28 cellular contexts compared by ENCODE assay signal in the genomic region with DNA sequence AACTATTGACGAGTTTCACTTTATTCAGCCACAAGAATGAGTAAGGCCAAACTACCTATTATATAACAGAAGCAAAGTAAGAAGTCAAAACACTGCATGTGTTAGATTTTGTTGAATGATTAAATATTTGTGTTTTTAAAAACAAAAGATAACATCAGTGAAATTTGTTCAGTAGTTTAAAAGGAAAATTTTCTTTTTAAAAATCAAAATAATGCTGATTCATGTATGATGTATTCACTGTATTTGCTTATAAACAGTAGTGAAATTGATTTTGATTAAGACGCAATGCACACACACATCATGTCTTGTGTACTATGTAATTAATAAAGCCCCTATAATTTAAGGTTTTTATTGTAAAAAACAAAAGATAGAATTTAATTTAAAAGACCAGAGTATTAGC.
A peak's percentile ranks its signal among the peaks of the same experiment; 100 is the strongest.
DNase-seq lines count a peak whose midpoint lies in the region; ATAC-seq, FAIRE-seq and TF ChIP-seq lines count a peak whose summit lies in the region.
"Had no signal": no experiment of that assay in that cellular context is flagged by ENCODE, and none has a peak within 500 bp of the region (broad histone marks: within the 10 kb centered on the region; RNA-seq: fewer than 3 reads in every experiment).

No MANE protein-coding gene starts in this region.

- peaks cover 48% of the 10 kb centered on the region for H3K79me2 ChIP-seq in DOHH2 (ENCODE audit: control insufficient read depth, low read length)

- DNase-seq in SK-N-MC (ENCODE audit: low read depth, low spot score) (no peak), AG08396 (ENCODE audit: low spot score) (no peak), MCF 10A (ENCODE audit: unreplicated experiment) (no peak)
- DNase-seq in NK-92 treated with Interleukin-12 subunit alpha and Interleukin-12 subunit beta, amount 100 ng/mL, for 24 hours (lab: John Stamatoyannopoulos, UW): no peak
- DNase-seq: C1 segment of cervical spinal cord, DMS53, GDM1, GOT3, HFFc6, IMR-90, NCI-H1092, NCI-H1436, NCI-H187, NCI-H2081 treated with DMSO at 0.1 percent for 48 hours, NCI-H2171, NCI-H226, NCI-H510A, Peyer's patch, SIG-M5, SK-N-SH, SW 1271 had no signal

- H3K36me3 Mint-ChIP-seq in MCF 10A (ENCODE audit: insufficient read depth, unreplicated experiment): peaks cover 27% of the 10 kb centered on the region

- H3K9me3 ChIP-seq in DOHH2 (ENCODE audit: control insufficient read depth, insufficient read depth, low read length) (no peaks in the 10 kb centered on the region), SK-N-MC (ENCODE audit: low read depth, low read length) (no peaks in the 10 kb centered on the region)
- H3K9me3 ChIP-seq: HAP-1, Peyer's patch, SK-N-SH had no signal

- H3K4me2 ChIP-seq in DOHH2 (ENCODE audit: low read length): peak overlapping the region; percentile 38; the same call in 1 of the 2 replicates
- H3K4me2 ChIP-seq: KMS-11, SK-N-SH had no signal

- no peak for TF ChIP-seq CTCF in DOHH2 (IDR thresholded peaks at IDR 0.05; ENCODE audit: low read depth, low read length, poor library complexity, severe bottlenecking)
- no peak for TF ChIP-seq CTCF in MCF 10A (IDR thresholded peaks at IDR 0.05; ENCODE audit: unreplicated experiment)

- H4K20me1 ChIP-seq in DOHH2 (ENCODE audit: control insufficient read depth, insufficient read depth, low read depth, low read length): no peaks in the 10 kb centered on the region

- H3K27ac Mint-ChIP-seq in MCF 10A (ENCODE audit: low read depth, unreplicated experiment): no peak overlapping the region
- H3K27ac Mint-ChIP-seq: HFFc6; T-helper 1 cell treated with Interleukin-12 subunit alpha and Interleukin-12 subunit beta and Interleukin-4 antibody, amounts not matched to agents 30 μg/mL and 1 μg/mL, for 36 hours had no signal

- peaks cover 69% of the 10 kb centered on the region for H3K36me3 ChIP-seq in DOHH2 (ENCODE audit: control insufficient read depth, low read length)
- H3K36me3 ChIP-seq in SK-N-MC (ENCODE audit: insufficient read depth, low read length): peaks cover 13% of the 10 kb centered on the region
- H3K36me3 ChIP-seq: HAP-1 had no signal

- H3K27me3 Mint-ChIP-seq in MCF 10A (ENCODE audit: insufficient read depth, unreplicated experiment): no peaks in the 10 kb centered on the region

- H3K27me3 ChIP-seq in DOHH2 (ENCODE audit: control insufficient read depth, low read length): no peaks in the 10 kb centered on the region
- H3K27me3 ChIP-seq: Peyer's patch had no signal

- peak overlapping the region; percentile 3 for H3K9ac ChIP-seq in SK-N-MC (ENCODE audit: insufficient read length)
- H3K9ac ChIP-seq: KMS-11, SK-N-SH had no signal

- CTCF ChIA-PET in MCF 10A (lab: Yijun Ruan, JAX): interaction anchor here (0.9 to 1.0 kb wide), 2 partner anchors 12 to 16 kb away, joined by 3 to 4 read pairs; no protein-coding TSS in a partner anchor

- H3K27ac ChIP-seq in DOHH2 (ENCODE audit: low read depth, low read length): peak overlapping the region; percentile 53
- H3K27ac ChIP-seq in SK-N-MC: peak overlapping the region; percentile 57
- H3K27ac ChIP-seq: KMS-11, Peyer's patch had no signal

- H3K4me3 Mint-ChIP-seq in MCF 10A (ENCODE audit: unreplicated experiment): no peak overlapping the region
- H3K4me3 Mint-ChIP-seq: HFFc6; T-helper 1 cell treated with Interleukin-12 subunit alpha and Interleukin-12 subunit beta and Interleukin-4 antibody, amounts not matched to agents 30 μg/mL and 1 μg/mL, for 36 hours had no signal

- H3K4me3 ChIP-seq in DOHH2 (ENCODE audit: low read length) (0 out of 2 replicates have a peak overlapping the region, but pooled peaks have one; percentile 10), SK-N-MC (no peak overlapping the region; the same call in 1 of the 2 replicates)
- H3K4me3 ChIP-seq: HAP-1, Peyer's patch had no signal

- H3K4me1 ChIP-seq in DOHH2 (ENCODE audit: control insufficient read depth, low read length): peaks cover 99% of the 10 kb centered on the region
- H3K4me1 ChIP-seq: HAP-1 had no signal

- H3K4me1 Mint-ChIP-seq in MCF 10A (ENCODE audit: insufficient read depth, unreplicated experiment): peaks cover 8% of the 10 kb centered on the region

- intact Hi-C loops in MCF 10A (cut with micrococcal nuclease): no loop called here

- POLR2A ChIA-PET in MCF 10A (lab: Yijun Ruan, JAX): interaction anchor here (1.7 kb wide), 1 partner anchor 10 kb away, joined by 3 read pairs; no protein-coding TSS in a partner anchor

- ATAC-seq in activated CD4-positive, CD25-positive, alpha-beta regulatory T cell treated with anti-CD3 and anti-CD28 coated beads, Interleukin-2, amount 50 U/mL, for 24 hours: no peak

- H3K9me2 ChIP-seq in DOHH2 (replicated peaks; ENCODE audit: control insufficient read depth, low read length): no peaks in the 10 kb centered on the region
- H3K9me2 ChIP-seq: SK-N-SH had no signal

- peaks cover 64% of the 10 kb centered on the region for H3F3A ChIP-seq in DOHH2 (ENCODE audit: control insufficient read depth, insufficient read depth)

- FAIRE-seq in A204.1 (lab: Jason Lieb, UNC): peak; percentile 51
- FAIRE-seq in islet of Langerhans (lab: Jason Lieb, UNC): peak; percentile 91

- H3K9me3 Mint-ChIP-seq in MCF 10A (ENCODE audit: unreplicated experiment): no peaks in the 10 kb centered on the region
- H3K9me3 Mint-ChIP-seq: HFFc6; T-helper 1 cell treated with Interleukin-12 subunit alpha and Interleukin-12 subunit beta and Interleukin-4 antibody, amounts not matched to agents 30 μg/mL and 1 μg/mL, for 36 hours had no signal

- BruUV-seq in MCF 10A (replicated peaks; lab: Mats Ljungman, UMichigan): no TSS peak
